8 cellular contexts compared by ENCODE assay signal in the genomic region with DNA sequence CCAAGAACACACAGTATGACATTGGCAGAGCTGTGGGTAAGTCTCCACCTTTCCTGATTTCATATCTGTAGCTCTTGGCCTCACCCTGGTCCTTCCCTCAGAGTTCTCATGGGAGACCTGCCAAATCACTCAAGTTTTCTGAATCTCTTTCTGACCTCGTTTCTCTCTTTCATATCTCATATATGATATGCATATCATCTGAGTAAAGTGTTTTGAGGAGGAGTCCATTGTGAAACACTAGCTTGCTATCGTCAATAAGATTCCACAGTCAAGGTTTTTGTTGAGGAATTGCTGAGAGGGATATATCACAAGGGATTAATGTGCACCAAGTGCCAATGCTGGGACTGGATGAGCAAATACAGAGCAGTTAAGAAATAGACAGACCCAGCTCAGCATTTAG.
"Had no signal": no experiment of that assay in that cellular context is flagged by ENCODE, and none has a peak within 500 bp of the region (broad histone marks: within the 10 kb centered on the region; RNA-seq: fewer than 3 reads in every experiment).

No MANE protein-coding gene starts in this region.

- H3K4me3 ChIP-seq: GM23248 had no signal

- ATAC-seq: HepG2 had no signal

- H3K27ac ChIP-seq: GM23248, HL-60, KMS-11 had no signal

- DNase-seq: GM23248, GOT3, H9, HCEC 1CT, KBM-7 had no signal
